26 cellular contexts compared by ENCODE assay signal in the genomic region with DNA sequence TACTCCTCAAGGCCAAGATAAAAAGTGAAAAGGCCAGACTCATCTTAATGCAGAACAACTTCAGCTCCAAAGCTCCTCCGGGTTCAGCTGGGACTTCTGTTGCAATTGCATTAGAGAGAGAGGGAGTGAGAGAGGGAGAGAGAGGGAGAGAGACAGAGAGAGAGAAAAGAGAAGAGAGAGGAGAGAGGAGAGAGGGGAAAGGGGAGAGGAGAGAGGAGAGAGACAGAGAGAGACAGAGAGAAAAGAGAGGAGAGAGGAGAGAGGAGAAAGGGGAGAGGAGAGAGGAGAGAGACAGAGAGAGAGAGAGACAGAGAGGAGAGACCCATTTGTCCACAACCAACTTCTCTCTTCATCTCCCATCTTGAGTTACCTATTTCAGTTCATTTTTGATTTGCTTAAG.
DNase-seq lines count a peak whose midpoint lies in the region; ATAC-seq, FAIRE-seq and TF ChIP-seq lines count a peak whose summit lies in the region.
"Had no signal": no experiment of that assay in that cellular context is flagged by ENCODE, and none has a peak within 500 bp of the region (broad histone marks: within the 10 kb centered on the region; RNA-seq: fewer than 3 reads in every experiment).

No MANE protein-coding gene starts in this region.

- H3K9me3 Mint-ChIP-seq in Caco-2 (ENCODE audit: unreplicated experiment) = peaks cover 19% of the 10 kb centered on the region
- H3K9me3 Mint-ChIP-seq in type B pancreatic cell = no peaks in the 10 kb centered on the region

- POLR2A ChIA-PET in Caco-2 (lab: Charles Lee) = no interaction called here
- POLR2A ChIA-PET in K562 (lab: Yijun Ruan, JAX) = interaction anchor here (0.8 kb wide), 1 partner anchor 17 kb away, joined by 5 read pairs; no protein-coding TSS in a partner anchor

- H3K36me3 Mint-ChIP-seq in Caco-2 (ENCODE audit: insufficient read depth, unreplicated experiment) (peaks cover 4% of the 10 kb centered on the region), type B pancreatic cell (no peaks in the 10 kb centered on the region)
- H3K36me3 Mint-ChIP-seq: CD14-positive monocyte; CD4-positive, alpha-beta memory T cell; CD4-positive, CD25-positive, alpha-beta regulatory T cell; CD8-positive, alpha-beta memory T cell had no signal

- H2AFZ ChIP-seq in K562 (ENCODE audit: low read depth, low read length) = no peak overlapping the region

- no peak for TF ChIP-seq EP300 in K562 (IDR thresholded peaks at IDR 0.05; ENCODE audit: low read length)

- H3K56ac ChIP-seq in mesendoderm (ENCODE audit: low read length) = peak overlapping the region; percentile 6

- no peak overlapping the region for H3K4me2 ChIP-seq in K562 (ENCODE audit: insufficient read depth, low read length)
- no peak overlapping the region for H3K4me2 ChIP-seq in mesendoderm (ENCODE audit: low read length)
- H3K4me2 ChIP-seq: BLaER1 had no signal

- H3K79me1 ChIP-seq in mesendoderm (ENCODE audit: low read length) = no peaks in the 10 kb centered on the region

- H3K4me1 ChIP-seq in Caco-2 = no peaks in the 10 kb centered on the region
- H3K4me1 ChIP-seq in K562 (replicated peaks in 1 of 2; ENCODE audit: control insufficient read depth in 2 of 2, insufficient read depth in 2 of 2, low read length in 2 of 2) = peaks cover 0 to 17% of the 10 kb centered on the region in 2 experiments; a peak in 3 of 5 replicates
- peaks cover 13% of the 10 kb centered on the region for H3K4me1 ChIP-seq in mesendoderm (ENCODE audit: control insufficient read depth, low read depth, low read length)

- intact Hi-C loops in Caco-2 (cut with micrococcal nuclease; ENCODE audit: unreplicated experiment) (no loop called here), K562 (cut with micrococcal nuclease) (no loop called here)

- H3K4me1 Mint-ChIP-seq in Caco-2 (ENCODE audit: low read depth, unreplicated experiment) (peaks cover 14% of the 10 kb centered on the region), type B pancreatic cell (ENCODE audit: unreplicated experiment) (peaks cover 21% of the 10 kb centered on the region)
- H3K4me1 Mint-ChIP-seq: CD4-positive, alpha-beta memory T cell; CD4-positive, CD25-positive, alpha-beta regulatory T cell; CD8-positive, alpha-beta memory T cell had no signal

- 0% methylated on average over 1 of the region's 1 CpG for WGBS in K562 (ENCODE audit: insufficient coverage, low coverage, missing lambda C conversion rate)
- no CpG with 5 or more reads among the region's 1 CpG for WGBS in mesendoderm (ENCODE audit: extremely low coverage, insufficient coverage, low lambda C conversion rate)

- TF ChIP-seq CTCF in Caco-2 (IDR thresholded peaks at IDR 0.05; ENCODE audit: insufficient read depth in 1 of 2, low read depth in 1 of 2, low read length in 1 of 2, severe bottlenecking in 1 of 2, unreplicated experiment in 1 of 2) (no peak), K562 (IDR thresholded peaks at IDR 0.05 in 2 of 3, conservative IDR thresholded peaks at IDR 0.05 in 1 of 3; ENCODE audit: insufficient read depth in 2 of 3, low read depth in 1 of 3, low read length in 3 of 3) (no peak), type B pancreatic cell (conservative IDR thresholded peaks at IDR 0.05) (no peak)

- no peak overlapping the region for H3K4ac ChIP-seq in mesendoderm (ENCODE audit: low read depth, low read length)

- BruUV-seq in Caco-2 (replicated peaks; lab: Mats Ljungman, UMichigan) = no TSS peak
- BruUV-seq in K562 (replicated peaks; lab: Mats Ljungman, UMichigan) = no TSS peak

- no peak for DNase-seq in Caco-2
- DNase-seq in K562 (ENCODE audit: extremely low read depth in 1 of 4, low spot score in 3 of 4) = no peak
- no peak for DNase-seq in mesendoderm
- DNase-seq in 8988T = no peak
- DNase-seq in type B pancreatic cell (ENCODE audit: extremely low spot score, unreplicated experiment) = no peak
- DNase-seq: ACHN; BE2C; C1 segment of cervical spinal cord; CD4-positive, alpha-beta memory T cell; CD4-positive, CD25-positive, alpha-beta regulatory T cell; CD8-positive, alpha-beta memory T cell; DMS 273 treated with DMSO at 0.1 percent for 48 hours; DMS153; DMS53; DMS79; DND-41; EL; GDM1 had no signal

- H3K79me2 ChIP-seq in K562 (ENCODE audit: control insufficient read depth, insufficient read depth, low read length) = no peaks in the 10 kb centered on the region
- no peaks in the 10 kb centered on the region for H3K79me2 ChIP-seq in mesendoderm (ENCODE audit: control insufficient read depth, insufficient read depth, low read length)

- no peaks in the 10 kb centered on the region for H3K9me1 ChIP-seq in K562 (ENCODE audit: control insufficient read depth, insufficient read depth, low read length)

- no peak for FAIRE-seq in K562 (lab: Jason Lieb, UNC)
- FAIRE-seq: A204.1, GM12878, GM12892, GM18507 had no signal

- no peak for TF ChIP-seq POLR2A in K562 (conservative IDR thresholded peaks at IDR 0.05)

- H4K5ac ChIP-seq in mesendoderm (ENCODE audit: low read length) = no peak overlapping the region

- no peaks in the 10 kb centered on the region for H3K36me3 ChIP-seq in Caco-2 (ENCODE audit: control insufficient read depth, insufficient read depth, low read length)
- no peaks in the 10 kb centered on the region for H3K36me3 ChIP-seq in K562 (ENCODE audit: control insufficient read depth, insufficient read depth, low read length)
- no peaks in the 10 kb centered on the region for H3K36me3 ChIP-seq in mesendoderm (ENCODE audit: control insufficient read depth, insufficient read depth, low read length)
- H3K36me3 ChIP-seq: BE2C, BLaER1 had no signal

- no peak for TF ChIP-seq RAD21 in K562 (CRISPR knock-in tag; conservative IDR thresholded peaks at IDR 0.05 in 1 of 2, IDR thresholded peaks at IDR 0.05 in 1 of 2)

- H3K4me3 Mint-ChIP-seq in Caco-2 (ENCODE audit: unreplicated experiment) (no peak overlapping the region), type B pancreatic cell (no peak overlapping the region)
- H3K4me3 Mint-ChIP-seq: CD14-positive monocyte; CD4-positive, alpha-beta memory T cell; CD4-positive, CD25-positive, alpha-beta regulatory T cell; CD8-positive, alpha-beta memory T cell had no signal

- no peaks in the 10 kb centered on the region for H4K20me1 ChIP-seq in K562 (replicated peaks; ENCODE audit: control insufficient read depth, insufficient read depth, low read length)
- H4K20me1 ChIP-seq: BLaER1 had no signal

- H3K27ac ChIP-seq in K562 (ENCODE audit: extremely low read depth, low read depth, low read length) (no peak overlapping the region), mesendoderm (ENCODE audit: low read depth, low read length) (no peak overlapping the region)
- H3K27ac ChIP-seq: 22Rv1, BLaER1 had no signal

- H3K23ac ChIP-seq in mesendoderm (ENCODE audit: low read length) = no peak overlapping the region

- no peak overlapping the region for H2BK120ac ChIP-seq in mesendoderm (ENCODE audit: low read depth, low read length)

- H2AK5ac ChIP-seq in mesendoderm (ENCODE audit: low read length) = no peak overlapping the region

- no peaks in the 10 kb centered on the region for H3K9me3 ChIP-seq in Caco-2
- no peaks in the 10 kb centered on the region for H3K9me3 ChIP-seq in K562 (replicated peaks; ENCODE audit: control insufficient read depth, insufficient read depth, low read depth, low read length)
- H3K9me3 ChIP-seq: BE2C had no signal

- H4K8ac ChIP-seq in mesendoderm (ENCODE audit: low read depth, low read length) = no peak overlapping the region

- CTCF ChIA-PET in Caco-2 (lab: Charles Lee) = no interaction called here
- CTCF ChIA-PET in K562 (lab: Yijun Ruan, JAX; ENCODE audit: low intra/inter-chr PET ratio) = no interaction called here

- H3K9ac ChIP-seq in K562 (ENCODE audit: insufficient read depth in 1 of 2, low read depth in 2 of 2, low read length in 2 of 2) (no peak overlapping the region), mesendoderm (ENCODE audit: low read length) (no peak overlapping the region)
- H3K9ac ChIP-seq: BLaER1 had no signal

- ATAC-seq in K562 (no peak), HG03039 (IDR thresholded peaks at IDR 0.05; ENCODE audit: unreplicated experiment) (no peak)
- ATAC-seq: GM12878 had no signal

- H2BK5ac ChIP-seq in mesendoderm (ENCODE audit: low read length) = no peak overlapping the region

- H3K4me3 ChIP-seq in Caco-2 (ENCODE audit: low read depth, low read length) = no peak overlapping the region
- no peak overlapping the region for H3K4me3 ChIP-seq in K562
- H3K4me3 ChIP-seq in mesendoderm (ENCODE audit: low read length) = no peak overlapping the region
- H3K4me3 ChIP-seq: BLaER1, GM12878 had no signal

- no peak overlapping the region for H3K18ac ChIP-seq in mesendoderm (ENCODE audit: low read length)

- H3K27me3 Mint-ChIP-seq in Caco-2 (ENCODE audit: insufficient read depth, unreplicated experiment) = no peaks in the 10 kb centered on the region
- H3K27me3 Mint-ChIP-seq in type B pancreatic cell = peaks cover 4% of the 10 kb centered on the region
- H3K27me3 Mint-ChIP-seq: CD4-positive, alpha-beta memory T cell had no signal

- H3K27ac Mint-ChIP-seq in Caco-2 (ENCODE audit: unreplicated experiment) (peak overlapping the region; percentile 71), type B pancreatic cell (no peak overlapping the region)
- H3K27ac Mint-ChIP-seq: CD4-positive, alpha-beta memory T cell; CD4-positive, CD25-positive, alpha-beta regulatory T cell; CD8-positive, alpha-beta memory T cell had no signal

- H2BK15ac ChIP-seq in mesendoderm (replicated peaks; ENCODE audit: low read depth) = no peak overlapping the region

- H3K27me3 ChIP-seq in Caco-2 (replicated peaks; ENCODE audit: control insufficient read depth, insufficient read depth, low read length) = no peaks in the 10 kb centered on the region
- H3K27me3 ChIP-seq in K562 (ENCODE audit: control insufficient read depth in 2 of 2, insufficient read depth in 2 of 2, low read length in 2 of 2) = no peaks in the 10 kb centered on the region
- no peaks in the 10 kb centered on the region for H3K27me3 ChIP-seq in mesendoderm (ENCODE audit: insufficient read depth, low read length, poor library complexity)
- H3K27me3 ChIP-seq: BE2C, BLaER1 had no signal

- in situ Hi-C loops in K562 (cut with MboI) = no loop called here

TF ChIP-seq in K562, 482 proteins besides CTCF, POLR2A, EP300 and RAD21 (continues in another document):
- no peak for TF ChIP-seq TAL1 (IDR thresholded peaks at IDR 0.05)
- no peak for TF ChIP-seq NELFE (IDR thresholded peaks at IDR 0.05; ENCODE audit: insufficient read depth, insufficient read length)
- TF ChIP-seq MLX (CRISPR knock-in tag; conservative IDR thresholded peaks at IDR 0.05) = no peak
- no peak for TF ChIP-seq TBL1XR1 (IDR thresholded peaks at IDR 0.05; ENCODE audit: low read length in 2 of 2)
- TF ChIP-seq MCM5 (IDR thresholded peaks at IDR 0.05; ENCODE audit: low read depth) = no peak
